Comparison of ENCODE assay signal across 16 cellular contexts in the genomic region with DNA sequence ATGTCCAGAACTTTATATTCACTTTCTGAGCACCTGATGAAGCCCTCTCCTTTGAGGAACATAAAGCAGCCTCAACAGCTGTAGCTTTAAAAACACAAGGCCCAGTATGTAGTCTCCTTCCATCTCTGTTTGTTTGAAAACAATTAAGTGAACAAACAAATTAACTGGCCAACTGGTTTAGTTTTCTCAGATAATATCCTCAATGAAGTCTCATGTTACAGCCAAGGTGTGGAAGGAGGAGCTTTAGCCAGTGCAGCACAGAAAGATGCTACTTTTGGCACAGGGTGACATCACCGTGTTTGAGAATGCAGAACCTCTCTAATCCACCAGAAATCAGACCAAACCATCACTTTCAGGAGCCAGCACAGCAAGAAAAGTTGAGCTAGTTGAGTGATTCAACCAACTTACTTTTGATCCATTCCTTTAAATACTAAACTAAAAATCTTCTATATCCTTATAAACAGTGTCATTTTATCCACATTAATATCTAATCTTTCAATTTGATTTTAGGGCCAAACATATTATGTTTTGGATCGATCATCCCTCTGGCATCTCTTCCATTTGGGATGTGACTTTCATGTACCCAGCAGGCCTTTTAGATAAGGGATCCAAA.
DNase-seq lines count a peak whose midpoint lies in the region; TF ChIP-seq lines count a peak whose summit lies in the region.
"Had no signal": no experiment of that assay in that cellular context is flagged by ENCODE, and none has a peak within 500 bp of the region (broad histone marks: within the 10 kb centered on the region; RNA-seq: fewer than 3 reads in every experiment).

No MANE protein-coding gene starts in this region.

- no peaks in the 10 kb centered on the region for H3K9me2 ChIP-seq in hepatocyte (replicated peaks; ENCODE audit: insufficient read depth)

- no peak overlapping the region for H3K4me3 ChIP-seq in CD4-positive, alpha-beta memory T cell (ENCODE audit: low read length in 2 of 2)
- H3K4me3 ChIP-seq in hepatocyte: no peak overlapping the region
- H3K4me3 ChIP-seq in right atrium auricular region: no peak overlapping the region
- H3K4me3 ChIP-seq: HAP-1, SJSA1 had no signal

- H3K27me3 ChIP-seq in CD4-positive, alpha-beta memory T cell (ENCODE audit: insufficient read depth, low read length): no peaks in the 10 kb centered on the region
- H3K27me3 ChIP-seq in hepatocyte (no peaks in the 10 kb centered on the region), right atrium auricular region (no peaks in the 10 kb centered on the region)
- H3K27me3 ChIP-seq: SJSA1 had no signal

- H3K27ac Mint-ChIP-seq in CD4-positive, alpha-beta memory T cell: peak overlapping the region in 4 of 7 donors; percentile 8 to 36 (median 23)

- H3K4me2 ChIP-seq in hepatocyte: no peak overlapping the region

- H3K9me3 ChIP-seq in CD4-positive, alpha-beta memory T cell (ENCODE audit: control insufficient read depth in 1 of 2, low read length in 2 of 2): no peaks in the 10 kb centered on the region
- H3K9me3 ChIP-seq in hepatocyte (ENCODE audit: low read depth) (no peaks in the 10 kb centered on the region), right atrium auricular region (no peaks in the 10 kb centered on the region)
- H3K9me3 ChIP-seq: HAP-1, SJSA1 had no signal

- H3K27me3 Mint-ChIP-seq in CD4-positive, alpha-beta memory T cell: no peaks in the 10 kb centered on the region
- H3K27me3 Mint-ChIP-seq: CD8-positive, alpha-beta memory T cell had no signal

- intact Hi-C loops in CD4-positive, alpha-beta memory T cell (cut with micrococcal nuclease): no loop called here

- H2AFZ ChIP-seq in hepatocyte: no peak overlapping the region

- H3K36me3 ChIP-seq in CD4-positive, alpha-beta memory T cell (ENCODE audit: insufficient read depth, low read length): peaks cover 6% of the 10 kb centered on the region
- H3K36me3 ChIP-seq in hepatocyte (replicated peaks; ENCODE audit: insufficient read depth, low read depth): no peaks in the 10 kb centered on the region
- H3K36me3 ChIP-seq in right atrium auricular region: no peaks in the 10 kb centered on the region
- H3K36me3 ChIP-seq: HAP-1, SJSA1 had no signal

- H3K4me3 Mint-ChIP-seq in CD4-positive, alpha-beta memory T cell: no peak overlapping the region
- H3K4me3 Mint-ChIP-seq: CD8-positive, alpha-beta memory T cell had no signal

- no peaks in the 10 kb centered on the region for H3K79me2 ChIP-seq in hepatocyte

- no peak overlapping the region for H3K27ac ChIP-seq in CD4-positive, alpha-beta memory T cell (ENCODE audit: low read depth, low read length)
- H3K27ac ChIP-seq in hepatocyte (no peak overlapping the region), right atrium auricular region (no peak overlapping the region)
- H3K27ac ChIP-seq: RWPE1, SJSA1 had no signal

- H3K9me3 Mint-ChIP-seq in CD4-positive, alpha-beta memory T cell: peaks cover 0 to 1% (median 0%) of the 10 kb centered on the region in 8 donors
- H3K9me3 Mint-ChIP-seq: CD8-positive, alpha-beta memory T cell had no signal

- TF ChIP-seq CTCF in hepatocyte (IDR thresholded peaks at IDR 0.05; ENCODE audit: poor library complexity) (no peak), right atrium auricular region (IDR thresholded peaks at IDR 0.05) (no peak)

- H3K4me1 ChIP-seq in CD4-positive, alpha-beta memory T cell (ENCODE audit: insufficient read depth, low read length): peaks cover 12% of the 10 kb centered on the region
- H3K4me1 ChIP-seq in hepatocyte (ENCODE audit: insufficient read depth) (no peaks in the 10 kb centered on the region), right atrium auricular region (no peaks in the 10 kb centered on the region)
- H3K4me1 ChIP-seq: SJSA1 had no signal

- peaks cover 26 to 53% (median 37%) of the 10 kb centered on the region in 4 donors for H3K4me1 Mint-ChIP-seq in CD4-positive, alpha-beta memory T cell

- peaks cover 46 to 64% of the 10 kb centered on the region in 2 donors for H3K36me3 Mint-ChIP-seq in CD4-positive, alpha-beta memory T cell

- DNase-seq in CD4-positive, alpha-beta memory T cell: no peak
- DNase-seq in COR-L47 (lab: John Stamatoyannopoulos, UW) (peak; percentile 67), NCI-H2029 treated with DMSO at 0.1 percent for 48 hours (lab: John Stamatoyannopoulos, UW) (peak; percentile 14), NCI-H748 treated with DMSO at 0.1 percent for 48 hours (lab: John Stamatoyannopoulos, UW) (peak; percentile 88), hepatocyte (ENCODE audit: low spot score) (no peak), activated gamma-delta T cell treated with Interleukin-2 at 50 U/mL for 16 hours (no peak), right atrium auricular region (ENCODE audit: low spot score) (no peak)
- DNase-seq: CD8-positive, alpha-beta memory T cell; IMR-90; MV-4-11; NCI-H1436 treated with DMSO at 0.1 percent for 48 hours; NCI-H2227 treated with DMSO at 0.1 percent for 48 hours; T-helper 9 cell had no signal

- POLR2A ChIA-PET in CD4-positive, alpha-beta memory T cell (lab: Charles Lee; ENCODE audit: partially characterized antibody): interaction anchor here (1.3 kb wide), 1 partner anchor 12 kb away, joined by 3 read pairs; no protein-coding TSS in a partner anchor

- H4K20me1 ChIP-seq in hepatocyte (ENCODE audit: insufficient read depth, poor library complexity, severe bottlenecking): no peaks in the 10 kb centered on the region

- CTCF ChIA-PET in CD4-positive, alpha-beta memory T cell (lab: Charles Lee; ENCODE audit: partially characterized antibody): no interaction called here

- 79% methylated on average over 2 of the region's 2 CpGs for WGBS in hepatocyte (ENCODE audit: low lambda C conversion rate, missing lambda C conversion rate)

Comparison
In these comparisons a context has a peak if more than half of its experiments do, and no peak if none do; other contexts are left out.
1. DNase-seq: peak in COR-L47 (single experiment), NCI-H2029 treated with DMSO at 0.1 percent for 48 hours (single experiment) and NCI-H748 treated with DMSO at 0.1 percent for 48 hours (single experiment); none in CD4-positive, alpha-beta memory T cell (0 of 5), hepatocyte (single experiment), activated gamma-delta T cell treated with Interleukin-2 at 50 U/mL for 16 hours (single experiment) and right atrium auricular region (single experiment).